ENCODE assay signal across 16 cellular contexts in genomic region chr19:47151627-47152026, GRCh38. TPM values are rescaled to one million over a fixed set of nuclear protein-coding genes. Genes with fewer than 3 reads are reported as not detected.
DNase-seq lines count a peak whose midpoint lies in the region; ATAC-seq and TF ChIP-seq lines count a peak whose summit lies in the region.
"Had no signal": no experiment of that assay in that cellular context is flagged by ENCODE, and none has a peak within 500 bp of the region (broad histone marks: within the 10 kb centered on the region; RNA-seq: fewer than 3 reads in every experiment).

No MANE protein-coding gene starts in this region.

- no peak overlapping the region for H2BK5ac ChIP-seq in IMR-90 (ENCODE audit: low read depth, low read length, poor library complexity, severe bottlenecking)

- peaks cover 61% of the 10 kb centered on the region for H3K36me3 Mint-ChIP-seq in activated CD8-positive, alpha-beta memory T cell treated with anti-CD3 and anti-CD28 coated beads, Interleukin-2, amount 10 ng/mL, durations not matched to agents 7 days and 5 days

- no peak overlapping the region for H3K4ac ChIP-seq in IMR-90 (ENCODE audit: low read depth, low read length)

- H4K8ac ChIP-seq in IMR-90 (ENCODE audit: low read depth in 2 of 2, low read length in 2 of 2), result no peak overlapping the region

- no peak overlapping the region for H4K5ac ChIP-seq in IMR-90 (ENCODE audit: low read depth, low read length)

- no peak overlapping the region for H3K56ac ChIP-seq in IMR-90 (ENCODE audit: extremely low read depth, insufficient read depth, low read length)

- H3K79me1 ChIP-seq in IMR-90 (ENCODE audit: low read depth in 1 of 2, low read length in 2 of 2), result peaks cover 34 to 64% of the 10 kb centered on the region in 2 experiments

- no peaks in the 10 kb centered on the region for H3K27me3 Mint-ChIP-seq in activated CD8-positive, alpha-beta memory T cell treated with anti-CD3 and anti-CD28 coated beads, Interleukin-2, amount 10 ng/mL, durations not matched to agents 7 days and 5 days
- H3K27me3 Mint-ChIP-seq: CD8-positive, alpha-beta memory T cell had no signal

- no peak overlapping the region for H2BK20ac ChIP-seq in IMR-90 (ENCODE audit: low read depth, low read length)

- peak overlapping the region; percentile 6 for H3K27ac Mint-ChIP-seq in activated CD8-positive, alpha-beta memory T cell treated with anti-CD3 and anti-CD28 coated beads, Interleukin-2, amount 10 ng/mL, durations not matched to agents 7 days and 5 days
- H3K27ac Mint-ChIP-seq: CD8-positive, alpha-beta memory T cell had no signal

- WGBS in IMR-90 (ENCODE audit: extremely low coverage in 2 of 2, insufficient read length in 1 of 2), 2 experiments, result 100% methylated on average over 1 of the region's 3 CpGs; no CpG with 5 or more reads in 1 of the 2 experiments
- 84% methylated on average over 3 of the region's 3 CpGs for WGBS in esophagus muscularis mucosa

- CTCF ChIA-PET in activated CD8-positive, alpha-beta memory T cell treated with anti-CD3 and anti-CD28 coated beads, Interleukin-2, amount 10 ng/mL, durations not matched to agents 7 days and 5 days (lab: Charles Lee), result interaction anchor here (2.3 kb wide), 1 partner anchor 93 kb away, joined by 11 read pairs; no protein-coding TSS in a partner anchor
- CTCF ChIA-PET in IMR-90 (lab: Yijun Ruan, JAX), result no interaction called here

- H3K4me1 ChIP-seq in IMR-90 (ENCODE audit: control insufficient read depth, insufficient read depth, low read length) (peaks cover 4% of the 10 kb centered on the region; the same call in 1 of the 2 replicates), esophagus muscularis mucosa (peaks cover 24 to 75% (median 74%) of the 10 kb centered on the region in 4 donors), rectal smooth muscle tissue (ENCODE audit: control insufficient read depth, insufficient read depth, low read length) (peaks cover 31% of the 10 kb centered on the region)
- H3K4me1 ChIP-seq: A549 had no signal

- H3K27me3 ChIP-seq in IMR-90 (ENCODE audit: control insufficient read depth, insufficient read depth, low read length), result no peaks in the 10 kb centered on the region
- no peaks in the 10 kb centered on the region for H3K27me3 ChIP-seq in esophagus muscularis mucosa
- H3K27me3 ChIP-seq in rectal smooth muscle tissue (ENCODE audit: control insufficient read depth, insufficient read depth, low read length), result no peaks in the 10 kb centered on the region

- no peaks in the 10 kb centered on the region for H3K9me3 Mint-ChIP-seq in activated CD8-positive, alpha-beta memory T cell treated with anti-CD3 and anti-CD28 coated beads, Interleukin-2, amount 10 ng/mL, durations not matched to agents 7 days and 5 days (ENCODE audit: low read depth)
- H3K9me3 Mint-ChIP-seq: CD8-positive, alpha-beta memory T cell had no signal

- no peak overlapping the region for H3K18ac ChIP-seq in IMR-90 (ENCODE audit: low read depth, low read length)

- no peak overlapping the region; the same call in 1 of the 2 replicates for H2BK120ac ChIP-seq in IMR-90 (ENCODE audit: low read depth, low read length)

- no peak overlapping the region for H2AK5ac ChIP-seq in IMR-90 (ENCODE audit: low read depth, low read length)

- no peak overlapping the region for H3K14ac ChIP-seq in IMR-90 (replicated peaks; ENCODE audit: low read depth, low read length)

- H3K9me3 ChIP-seq in IMR-90 (ENCODE audit: control insufficient read depth, insufficient read depth, low read length) (no peaks in the 10 kb centered on the region), esophagus muscularis mucosa (no peaks in the 10 kb centered on the region)
- H3K9me3 ChIP-seq: A549, SK-N-SH had no signal

- no peak overlapping the region for H3K4me2 ChIP-seq in IMR-90 (ENCODE audit: low read depth, low read length)
- H3K4me2 ChIP-seq: A549, SK-N-SH had no signal

- H3K9me1 ChIP-seq in IMR-90 (ENCODE audit: insufficient read depth, low read length), result no peaks in the 10 kb centered on the region

- H2AFZ ChIP-seq in IMR-90 (replicated peaks; ENCODE audit: low read length, poor library complexity), result no peak overlapping the region

- no peak overlapping the region for H2BK15ac ChIP-seq in IMR-90 (ENCODE audit: low read depth, low read length)

- dilution Hi-C loops in IMR-90 (cut with HindIII; ENCODE audit: low sequenced_read_pairs, unreplicated experiment), result no loop called here

- in situ Hi-C loops in IMR-90 (cut with MboI; ENCODE audit: low sequenced_read_pairs), result no loop called here

- BruUV-seq in IMR-90 (replicated peaks; lab: Mats Ljungman, UMichigan), result no TSS peak

- TF ChIP-seq RAD21 in IMR-90 (IDR thresholded peaks at IDR 0.05; ENCODE audit: low read length), result no peak

- H3K4me3 ChIP-seq in IMR-90 (ENCODE audit: insufficient read depth, low read depth, low read length) (no peak overlapping the region), esophagus muscularis mucosa (no peak overlapping the region), rectal smooth muscle tissue (ENCODE audit: low read length) (no peak overlapping the region)
- H3K4me3 ChIP-seq: A549, GM12878 had no signal

- ATAC-seq in activated CD8-positive, alpha-beta memory T cell treated with anti-CD3 and anti-CD28 coated beads, Interleukin-2, amount 10 ng/mL, durations not matched to agents 7 days and 5 days, result no peak
- ATAC-seq in IMR-90 (ENCODE audit: low read depth), result no peak
- ATAC-seq: A549, GM12878 had no signal

- H3K4me3 Mint-ChIP-seq in activated CD8-positive, alpha-beta memory T cell treated with anti-CD3 and anti-CD28 coated beads, Interleukin-2, amount 10 ng/mL, durations not matched to agents 7 days and 5 days, result no peak overlapping the region
- H3K4me3 Mint-ChIP-seq: CD8-positive, alpha-beta memory T cell had no signal

- H4K91ac ChIP-seq in IMR-90 (ENCODE audit: insufficient read depth, low read depth, low read length), result no peak overlapping the region

- H3K36me3 ChIP-seq in IMR-90 (ENCODE audit: control insufficient read depth, insufficient read depth, low read length) (peaks cover 33% of the 10 kb centered on the region), esophagus muscularis mucosa (peaks cover 0 to 80% (median 58%) of the 10 kb centered on the region in 4 donors), rectal smooth muscle tissue (ENCODE audit: control insufficient read depth, insufficient read depth, low read length) (peaks cover 10% of the 10 kb centered on the region)

- intact Hi-C loops in IMR-90 (cut with micrococcal nuclease) (no loop called here), esophagus muscularis mucosa (cut with DNase I) (no loop called here)

- H2AK9ac ChIP-seq in IMR-90 (replicated peaks; ENCODE audit: low read depth, low read length, poor library complexity), result no peak overlapping the region

- H3K4me1 Mint-ChIP-seq in activated CD8-positive, alpha-beta memory T cell treated with anti-CD3 and anti-CD28 coated beads, Interleukin-2, amount 10 ng/mL, durations not matched to agents 7 days and 5 days, result peaks cover 23% of the 10 kb centered on the region

- POLR2A ChIA-PET in IMR-90 (lab: Charles Lee; ENCODE audit: unreplicated experiment), result no interaction called here

- TF ChIP-seq POLR2A in IMR-90 (IDR thresholded peaks at IDR 0.05; ENCODE audit: low read depth, low read length) (no peak), esophagus muscularis mucosa (IDR thresholded peaks at IDR 0.05; ENCODE audit: low read depth) (no peak)

- H3K27ac ChIP-seq in IMR-90 (ENCODE audit: insufficient read depth, low read length), result no peak overlapping the region
- peak overlapping the region; percentile 79 to 90 (median 84) for H3K27ac ChIP-seq in esophagus muscularis mucosa (replicated peaks in 1 of 4)
- H3K27ac ChIP-seq in rectal smooth muscle tissue (ENCODE audit: low read depth, low read length), result peak overlapping the region; percentile 73
- H3K27ac ChIP-seq: A549 had no signal

- H3K23ac ChIP-seq in IMR-90 (ENCODE audit: low read depth, low read length), result 0 out of 2 replicates have a peak overlapping the region, but pooled peaks have one; percentile 11

- H3K9ac ChIP-seq in IMR-90 (ENCODE audit: low read depth, low read length), result no peak overlapping the region
- no peak overlapping the region for H3K9ac ChIP-seq in rectal smooth muscle tissue (ENCODE audit: low read length)
- H3K9ac ChIP-seq: SK-N-SH had no signal

- no peak for TF ChIP-seq EP300 in esophagus muscularis mucosa (IDR thresholded peaks at IDR 0.05)

- TF ChIP-seq CTCF in IMR-90 (conservative IDR thresholded peaks at IDR 0.05; ENCODE audit: low read depth, low read length), result no peak
- no peak for TF ChIP-seq CTCF in esophagus muscularis mucosa (IDR thresholded peaks at IDR 0.05)

- DNase-seq in activated CD8-positive, alpha-beta memory T cell treated with anti-CD3 and anti-CD28 coated beads, Interleukin-2, amount 10 ng/mL, durations not matched to agents 7 days and 5 days, result no peak
- no peak for DNase-seq in activated CD8-positive, alpha-beta memory T cell treated with anti-CD3 and anti-CD28 coated beads for 24 hours
- no peak for DNase-seq in IMR-90
- DNase-seq in esophagus muscularis mucosa (ENCODE audit: extremely low spot score), result no peak
- DNase-seq in stimulated activated CD8-positive, alpha-beta memory T cell treated with anti-CD3 and anti-CD28 coated beads, Interleukin-4, amount 100 ng/mL, for 48 hours, result no peak
- DNase-seq in NCI-H1436 treated with DMSO at 0.1 percent for 48 hours (lab: John Stamatoyannopoulos, UW), result no peak
- DNase-seq in NCI-H1105 (lab: John Stamatoyannopoulos, UW), result no peak
- DNase-seq: CD8-positive, alpha-beta memory T cell; midbrain; NCI-H1694; NCI-H446 treated with DMSO at 0.1 percent for 48 hours; SK-N-SH; substantia nigra had no signal

- H4K20me1 ChIP-seq in IMR-90 (ENCODE audit: insufficient read depth, low read length), result peaks cover 7% of the 10 kb centered on the region

RNA-seq across cellular contexts. Expression of gene SAE1, which starts 21.0 kb away (rescaled TPM):
- 100 to 1,000 TPM; 153 to 171 TPM for total RNA-seq in activated CD8-positive, alpha-beta memory T cell treated with anti-CD3 and anti-CD28 coated beads, Interleukin-2, amount 10 ng/mL, durations not matched to agents 7 days and 5 days
- total RNA-seq in IMR-90 (2012; rRNA removed) (184 and 192 TPM in 2 replicates), esophagus muscularis mucosa (100 to 1,000 TPM; 130 to 143 (median 136) TPM)
- polyA plus RNA-seq in IMR-90 (2012; rRNA removed), result 137 and 165 TPM in 2 replicates
- polyA plus RNA-seq in IMR-90 (2012; cell fraction: cytosol; rRNA removed), result 96.8 and 106 TPM in 2 replicates
- polyA plus RNA-seq in IMR-90 (2012; cell fraction: nucleus; rRNA removed; ENCODE audit: low replicate concordance), result 45.0 and 63.3 TPM in 2 replicates

RNA-seq across cellular contexts. Expression of gene ZC3H4, which starts 38.1 kb away (rescaled TPM):
- 100 to 1,000 TPM in 1 of 2 experiments, 10 to 100 TPM in 1; 98.9 to 114 TPM for total RNA-seq in activated CD8-positive, alpha-beta memory T cell treated with anti-CD3 and anti-CD28 coated beads, Interleukin-2, amount 10 ng/mL, durations not matched to agents 7 days and 5 days
- total RNA-seq in IMR-90 (2012; rRNA removed) (3.9 and 5.3 TPM in 2 replicates), esophagus muscularis mucosa (10 to 100 TPM; 26.2 to 34.7 (median 30.2) TPM)
- 8.9 and 9.3 TPM in 2 replicates for polyA plus RNA-seq in IMR-90 (2012; rRNA removed)
- polyA plus RNA-seq in IMR-90 (2012; cell fraction: cytosol; rRNA removed), result 5.1 and 5.9 TPM in 2 replicates
- 8.7 and 14.9 TPM in 2 replicates for polyA plus RNA-seq in IMR-90 (2012; cell fraction: nucleus; rRNA removed; ENCODE audit: low replicate concordance)
